ENCODE assay signal across 1 cellular context in the genomic region with DNA sequence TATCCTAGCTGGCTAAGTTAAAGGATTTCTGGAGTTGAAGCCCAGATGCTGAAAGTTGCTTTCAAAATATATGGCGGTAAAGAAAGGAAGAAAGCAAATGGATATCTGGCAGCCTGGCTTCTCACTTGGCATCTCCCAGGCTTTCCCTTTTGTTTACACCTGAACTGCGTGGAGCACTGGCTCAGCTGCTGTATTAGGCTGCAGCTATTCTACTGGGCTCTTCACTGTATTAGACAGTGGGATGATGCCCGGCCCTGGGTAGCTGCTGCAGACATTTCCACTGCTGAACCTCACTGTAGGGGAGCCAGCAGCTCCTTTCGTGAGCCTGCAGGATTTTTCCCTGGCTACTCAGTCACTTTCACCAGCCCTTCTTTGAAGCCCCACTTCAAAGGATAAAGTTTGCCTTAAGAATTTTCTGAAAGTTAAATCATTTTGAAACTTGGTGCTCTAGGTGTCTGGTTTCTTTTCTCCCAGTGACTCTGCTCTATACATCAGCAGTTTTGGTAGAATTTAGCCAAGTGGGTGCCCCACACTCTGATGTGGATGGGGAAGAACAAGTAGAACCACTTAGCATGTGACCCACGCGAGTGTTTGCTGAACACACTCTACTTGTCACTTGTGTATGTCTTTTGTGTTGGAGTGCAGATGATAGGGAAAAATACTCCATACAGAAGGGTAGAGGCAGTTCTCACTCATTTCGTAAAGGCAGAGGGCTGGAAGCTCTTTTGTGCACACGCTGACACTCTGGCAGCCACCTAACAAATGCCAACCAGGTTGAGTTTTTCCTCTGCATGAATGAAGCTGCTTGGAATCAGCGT.
TF ChIP-seq lines count a peak whose summit lies in the region.

No MANE protein-coding gene starts in this region.

TF ChIP-seq in H1, 55 proteins besides CTCF, POLR2A, EP300 and RAD21:
- TF ChIP-seq TEAD4 (IDR thresholded peaks at IDR 0.05; ENCODE audit: low read depth, low read length) (no peak), NANOG (IDR thresholded peaks at IDR 0.05; ENCODE audit: insufficient read depth, low read depth, low read length, poor library complexity, severe bottlenecking) (no peak), ASH2L (IDR thresholded peaks at IDR 0.05; ENCODE audit: low read length) (no peak), CEBPB (IDR thresholded peaks at IDR 0.05; ENCODE audit: low read depth, low read length) (no peak), CTBP2 (IDR thresholded peaks at IDR 0.05; ENCODE audit: borderline replicate concordance, insufficient read depth, insufficient read length, low read length) (no peak), RFX5 (IDR thresholded peaks at IDR 0.05; ENCODE audit: borderline replicate concordance, low read depth, low read length) (no peak), BRCA1 (IDR thresholded peaks at IDR 0.05; ENCODE audit: low read depth, low read length) (no peak), CBX5 (IDR thresholded peaks at IDR 0.05; ENCODE audit: low read depth, low read length) (no peak), SUZ12 (IDR thresholded peaks at IDR 0.05; ENCODE audit: low read length) (no peak), RBBP5 (IDR thresholded peaks at IDR 0.05; ENCODE audit: borderline replicate concordance, low read depth, low read length) (no peak), TCF12 (IDR thresholded peaks at IDR 0.05; ENCODE audit: low read depth, low read length) (no peak), BCL11A (IDR thresholded peaks at IDR 0.05; ENCODE audit: low read depth in 2 of 2, low read length in 2 of 2) (no peak), CHD1 (IDR thresholded peaks at IDR 0.05; ENCODE audit: low read depth, low read length) (no peak), POU5F1 (IDR thresholded peaks at IDR 0.05; ENCODE audit: low read depth, low read length) (no peak), SAP30 (IDR thresholded peaks at IDR 0.05; ENCODE audit: insufficient read depth, insufficient replicate concordance, low read length) (no peak), EGR1 (IDR thresholded peaks at IDR 0.05; ENCODE audit: borderline replicate concordance, low read depth, low read length) (no peak), POLR2AphosphoS5 (IDR thresholded peaks at IDR 0.05; ENCODE audit: low read depth, low read length) (no peak), TAF7 (optimal IDR thresholded peaks at IDR 0.05; ENCODE audit: borderline replicate concordance, low read depth, low read length) (no peak)
- TF ChIP-seq, protein P1, sequence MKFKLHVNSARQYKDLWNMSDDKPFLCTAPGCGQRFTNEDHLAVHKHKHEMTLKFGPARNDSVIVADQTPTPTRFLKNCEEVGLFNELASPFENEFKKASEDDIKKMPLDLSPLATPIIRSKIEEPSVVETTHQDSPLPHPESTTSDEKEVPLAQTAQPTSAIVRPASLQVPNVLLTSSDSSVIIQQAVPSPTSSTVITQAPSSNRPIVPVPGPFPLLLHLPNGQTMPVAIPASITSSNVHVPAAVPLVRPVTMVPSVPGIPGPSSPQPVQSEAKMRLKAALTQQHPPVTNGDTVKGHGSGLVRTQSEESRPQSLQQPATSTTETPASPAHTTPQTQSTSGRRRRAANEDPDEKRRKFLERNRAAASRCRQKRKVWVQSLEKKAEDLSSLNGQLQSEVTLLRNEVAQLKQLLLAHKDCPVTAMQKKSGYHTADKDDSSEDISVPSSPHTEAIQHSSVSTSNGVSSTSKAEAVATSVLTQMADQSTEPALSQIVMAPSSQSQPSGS (IDR thresholded peaks at IDR 0.05; ENCODE audit: low read length) = no peak
- TF ChIP-seq, protein P2, sequence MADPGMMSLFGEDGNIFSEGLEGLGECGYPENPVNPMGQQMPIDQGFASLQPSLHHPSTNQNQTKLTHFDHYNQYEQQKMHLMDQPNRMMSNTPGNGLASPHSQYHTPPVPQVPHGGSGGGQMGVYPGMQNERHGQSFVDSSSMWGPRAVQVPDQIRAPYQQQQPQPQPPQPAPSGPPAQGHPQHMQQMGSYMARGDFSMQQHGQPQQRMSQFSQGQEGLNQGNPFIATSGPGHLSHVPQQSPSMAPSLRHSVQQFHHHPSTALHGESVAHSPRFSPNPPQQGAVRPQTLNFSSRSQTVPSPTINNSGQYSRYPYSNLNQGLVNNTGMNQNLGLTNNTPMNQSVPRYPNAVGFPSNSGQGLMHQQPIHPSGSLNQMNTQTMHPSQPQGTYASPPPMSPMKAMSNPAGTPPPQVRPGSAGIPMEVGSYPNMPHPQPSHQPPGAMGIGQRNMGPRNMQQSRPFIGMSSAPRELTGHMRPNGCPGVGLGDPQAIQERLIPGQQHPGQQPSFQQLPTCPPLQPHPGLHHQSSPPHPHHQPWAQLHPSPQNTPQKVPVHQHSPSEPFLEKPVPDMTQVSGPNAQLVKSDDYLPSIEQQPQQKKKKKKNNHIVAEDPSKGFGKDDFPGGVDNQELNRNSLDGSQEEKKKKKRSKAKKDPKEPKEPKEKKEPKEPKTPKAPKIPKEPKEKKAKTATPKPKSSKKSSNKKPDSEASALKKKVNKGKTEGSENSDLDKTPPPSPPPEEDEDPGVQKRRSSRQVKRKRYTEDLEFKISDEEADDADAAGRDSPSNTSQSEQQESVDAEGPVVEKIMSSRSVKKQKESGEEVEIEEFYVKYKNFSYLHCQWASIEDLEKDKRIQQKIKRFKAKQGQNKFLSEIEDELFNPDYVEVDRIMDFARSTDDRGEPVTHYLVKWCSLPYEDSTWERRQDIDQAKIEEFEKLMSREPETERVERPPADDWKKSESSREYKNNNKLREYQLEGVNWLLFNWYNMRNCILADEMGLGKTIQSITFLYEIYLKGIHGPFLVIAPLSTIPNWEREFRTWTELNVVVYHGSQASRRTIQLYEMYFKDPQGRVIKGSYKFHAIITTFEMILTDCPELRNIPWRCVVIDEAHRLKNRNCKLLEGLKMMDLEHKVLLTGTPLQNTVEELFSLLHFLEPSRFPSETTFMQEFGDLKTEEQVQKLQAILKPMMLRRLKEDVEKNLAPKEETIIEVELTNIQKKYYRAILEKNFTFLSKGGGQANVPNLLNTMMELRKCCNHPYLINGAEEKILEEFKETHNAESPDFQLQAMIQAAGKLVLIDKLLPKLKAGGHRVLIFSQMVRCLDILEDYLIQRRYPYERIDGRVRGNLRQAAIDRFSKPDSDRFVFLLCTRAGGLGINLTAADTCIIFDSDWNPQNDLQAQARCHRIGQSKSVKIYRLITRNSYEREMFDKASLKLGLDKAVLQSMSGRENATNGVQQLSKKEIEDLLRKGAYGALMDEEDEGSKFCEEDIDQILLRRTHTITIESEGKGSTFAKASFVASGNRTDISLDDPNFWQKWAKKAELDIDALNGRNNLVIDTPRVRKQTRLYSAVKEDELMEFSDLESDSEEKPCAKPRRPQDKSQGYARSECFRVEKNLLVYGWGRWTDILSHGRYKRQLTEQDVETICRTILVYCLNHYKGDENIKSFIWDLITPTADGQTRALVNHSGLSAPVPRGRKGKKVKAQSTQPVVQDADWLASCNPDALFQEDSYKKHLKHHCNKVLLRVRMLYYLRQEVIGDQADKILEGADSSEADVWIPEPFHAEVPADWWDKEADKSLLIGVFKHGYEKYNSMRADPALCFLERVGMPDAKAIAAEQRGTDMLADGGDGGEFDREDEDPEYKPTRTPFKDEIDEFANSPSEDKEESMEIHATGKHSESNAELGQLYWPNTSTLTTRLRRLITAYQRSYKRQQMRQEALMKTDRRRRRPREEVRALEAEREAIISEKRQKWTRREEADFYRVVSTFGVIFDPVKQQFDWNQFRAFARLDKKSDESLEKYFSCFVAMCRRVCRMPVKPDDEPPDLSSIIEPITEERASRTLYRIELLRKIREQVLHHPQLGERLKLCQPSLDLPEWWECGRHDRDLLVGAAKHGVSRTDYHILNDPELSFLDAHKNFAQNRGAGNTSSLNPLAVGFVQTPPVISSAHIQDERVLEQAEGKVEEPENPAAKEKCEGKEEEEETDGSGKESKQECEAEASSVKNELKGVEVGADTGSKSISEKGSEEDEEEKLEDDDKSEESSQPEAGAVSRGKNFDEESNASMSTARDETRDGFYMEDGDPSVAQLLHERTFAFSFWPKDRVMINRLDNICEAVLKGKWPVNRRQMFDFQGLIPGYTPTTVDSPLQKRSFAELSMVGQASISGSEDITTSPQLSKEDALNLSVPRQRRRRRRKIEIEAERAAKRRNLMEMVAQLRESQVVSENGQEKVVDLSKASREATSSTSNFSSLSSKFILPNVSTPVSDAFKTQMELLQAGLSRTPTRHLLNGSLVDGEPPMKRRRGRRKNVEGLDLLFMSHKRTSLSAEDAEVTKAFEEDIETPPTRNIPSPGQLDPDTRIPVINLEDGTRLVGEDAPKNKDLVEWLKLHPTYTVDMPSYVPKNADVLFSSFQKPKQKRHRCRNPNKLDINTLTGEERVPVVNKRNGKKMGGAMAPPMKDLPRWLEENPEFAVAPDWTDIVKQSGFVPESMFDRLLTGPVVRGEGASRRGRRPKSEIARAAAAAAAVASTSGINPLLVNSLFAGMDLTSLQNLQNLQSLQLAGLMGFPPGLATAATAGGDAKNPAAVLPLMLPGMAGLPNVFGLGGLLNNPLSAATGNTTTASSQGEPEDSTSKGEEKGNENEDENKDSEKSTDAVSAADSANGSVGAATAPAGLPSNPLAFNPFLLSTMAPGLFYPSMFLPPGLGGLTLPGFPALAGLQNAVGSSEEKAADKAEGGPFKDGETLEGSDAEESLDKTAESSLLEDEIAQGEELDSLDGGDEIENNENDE (IDR thresholded peaks at IDR 0.05; ENCODE audit: insufficient replicate concordance, low read length) = no peak
